8 cellular contexts compared by ENCODE assay signal in the genomic region with DNA sequence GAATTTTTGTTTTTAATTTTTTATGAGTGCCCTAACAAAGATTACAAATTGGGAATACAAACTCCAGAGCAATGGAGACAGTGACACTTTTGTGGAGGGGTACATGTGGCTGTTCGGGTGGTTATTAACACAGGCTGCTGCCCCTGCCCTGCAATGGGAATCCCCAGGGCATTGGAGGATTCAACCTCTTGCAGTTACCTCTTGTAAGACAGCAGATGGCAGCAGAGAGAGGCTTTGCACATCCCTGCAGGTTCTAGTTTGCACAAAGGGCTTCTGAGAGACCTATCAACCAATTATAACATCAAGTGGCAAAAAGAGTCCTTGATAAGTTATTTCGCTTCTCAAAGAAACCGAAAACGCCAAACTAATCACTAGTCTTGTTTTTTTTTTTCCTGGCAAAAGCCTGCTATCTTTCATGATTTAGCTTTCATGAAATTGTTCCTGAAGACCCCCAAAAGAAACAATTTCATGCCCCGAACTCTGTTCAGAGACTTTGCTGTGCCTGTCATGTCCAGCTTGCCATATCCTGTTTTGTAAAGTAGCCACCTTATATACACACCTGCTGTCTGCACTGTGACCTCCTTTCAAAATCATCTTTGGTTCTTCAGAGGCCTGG. TPM values are rescaled to one million over a fixed set of nuclear protein-coding genes. Genes with fewer than 3 reads are reported as not detected.
DNase-seq lines count a peak whose midpoint lies in the region; ATAC-seq, FAIRE-seq and TF ChIP-seq lines count a peak whose summit lies in the region.

No MANE protein-coding gene starts in this region.

- no peak overlapping the region for H3K4me3 Mint-ChIP-seq in activated CD4-positive, alpha-beta T cell treated with anti-CD3 and anti-CD28 coated beads for 36 hours

- no peaks in the 10 kb centered on the region for H3K9me2 ChIP-seq in SU-DHL-6 (replicated peaks; ENCODE audit: insufficient read depth, low read length)

- peaks cover 31% of the 10 kb centered on the region for H3K27me3 Mint-ChIP-seq in activated CD4-positive, alpha-beta T cell treated with anti-CD3 and anti-CD28 coated beads for 36 hours

- no peaks in the 10 kb centered on the region for H3K27me3 ChIP-seq in SU-DHL-6 (ENCODE audit: low read length)

- H3K27ac ChIP-seq in SU-DHL-6 (ENCODE audit: low read depth, low read length) (no peak overlapping the region), kidney (ENCODE audit: low read depth in 2 of 2, low read length in 2 of 2) (no peak overlapping the region)

- H3K4me1 Mint-ChIP-seq in activated CD4-positive, alpha-beta T cell treated with anti-CD3 and anti-CD28 coated beads for 36 hours: peaks cover 3% of the 10 kb centered on the region

- H3K4me3 ChIP-seq in SU-DHL-6 (ENCODE audit: insufficient read depth, low read length, poor library complexity, severe bottlenecking) (no peak overlapping the region), cardiac fibroblast (replicated peaks in 1 of 2; ENCODE audit: low read depth in 2 of 2, low read length in 2 of 2) (no peak overlapping the region), kidney (ENCODE audit: low read length in 2 of 2) (no peak overlapping the region)

- no peaks in the 10 kb centered on the region for H3K36me3 Mint-ChIP-seq in activated CD4-positive, alpha-beta T cell treated with anti-CD3 and anti-CD28 coated beads for 36 hours (ENCODE audit: low read depth)

- H3K36me3 ChIP-seq in SU-DHL-6 (ENCODE audit: low read length): no peaks in the 10 kb centered on the region
- H3K36me3 ChIP-seq in kidney (ENCODE audit: control insufficient read depth in 1 of 2, insufficient read depth in 2 of 2, low read length in 2 of 2): no peaks in the 10 kb centered on the region

- H2AFZ ChIP-seq in SU-DHL-6 (ENCODE audit: low read depth, low read length, severe bottlenecking): no peak overlapping the region

- H3F3A ChIP-seq in SU-DHL-6 (ENCODE audit: insufficient read depth): no peaks in the 10 kb centered on the region

- no peak overlapping the region for H3K4me2 ChIP-seq in SU-DHL-6 (ENCODE audit: low read depth, low read length, poor library complexity, severe bottlenecking)

- H3K79me2 ChIP-seq in SU-DHL-6 (ENCODE audit: insufficient read depth, low read length): no peaks in the 10 kb centered on the region

- H3K9me3 ChIP-seq in SU-DHL-6 (ENCODE audit: insufficient read depth, low read length) (no peaks in the 10 kb centered on the region), kidney (ENCODE audit: control insufficient read depth in 1 of 2, low read length in 2 of 2) (no peaks in the 10 kb centered on the region)

- peak; percentile 51 for TF ChIP-seq CTCF in SU-DHL-6 (IDR thresholded peaks at IDR 0.05; ENCODE audit: insufficient read depth, low read length, poor library complexity, severe bottlenecking)
- TF ChIP-seq CTCF in cardiac fibroblast (IDR thresholded peaks at IDR 0.05; ENCODE audit: low read depth, low read length): peak; percentile 90
- peak; percentile 79 for TF ChIP-seq CTCF in kidney (IDR thresholded peaks at IDR 0.05; ENCODE audit: borderline replicate concordance, extremely low read depth, insufficient read depth)

- POLR2A ChIA-PET in activated CD4-positive, alpha-beta T cell treated with anti-CD3 and anti-CD28 coated beads for 36 hours (lab: Charles Lee): no interaction called here
- POLR2A ChIA-PET in HEK293T (lab: Yijun Ruan, JAX): no interaction called here

- CTCF ChIA-PET in activated CD4-positive, alpha-beta T cell treated with anti-CD3 and anti-CD28 coated beads for 36 hours (lab: Charles Lee): interaction anchor here (0.6 to 3.2 kb wide), 21 partner anchors 9 to 529 kb away, joined by 3 to 31 read pairs (median 4); partner anchors contain the start of gene GJB2
- CTCF ChIA-PET in HEK293T (lab: Yijun Ruan, JAX): interaction anchor here (0.6 kb wide), 1 partner anchor 89 kb away, joined by 4 read pairs; no protein-coding TSS in a partner anchor

- H3K9me3 Mint-ChIP-seq in activated CD4-positive, alpha-beta T cell treated with anti-CD3 and anti-CD28 coated beads for 36 hours (ENCODE audit: low read depth): no peaks in the 10 kb centered on the region

- H3K27ac Mint-ChIP-seq in activated CD4-positive, alpha-beta T cell treated with anti-CD3 and anti-CD28 coated beads for 36 hours: no peak overlapping the region

- H4K20me1 ChIP-seq in SU-DHL-6 (ENCODE audit: low read depth, low read length): no peaks in the 10 kb centered on the region

- intact Hi-C loops in activated CD4-positive, alpha-beta T cell treated with anti-CD3 and anti-CD28 coated beads for 36 hours (cut with DNase I, micrococcal nuclease): loop anchor here (1.0 kb wide), 2 partner anchors 307 to 742 kb away; no protein-coding TSS in a partner anchor
- intact Hi-C loops in kidney (cut with DNase I): no loop called here

- peak; percentile 98 for ATAC-seq in activated CD4-positive, alpha-beta T cell treated with anti-CD3 and anti-CD28 coated beads for 36 hours

- peak; percentile 69 for FAIRE-seq in kidney (lab: Jason Lieb, UNC)

- peaks cover 0 to 2% of the 10 kb centered on the region in 2 donors for H3K4me1 ChIP-seq in kidney (ENCODE audit: control insufficient read depth in 1 of 2, insufficient read depth in 1 of 2, low read depth in 1 of 2, low read length in 2 of 2)

- no peak overlapping the region for H3K9ac ChIP-seq in SU-DHL-6 (ENCODE audit: low read length)
- H3K9ac ChIP-seq in kidney (ENCODE audit: low read length in 2 of 2): no peak overlapping the region

- peak; percentile 64 for DNase-seq in activated CD4-positive, alpha-beta T cell treated with anti-CD3 and anti-CD28 coated beads for 36 hours
- no peak for DNase-seq in activated CD4-positive, alpha-beta T cell treated with anti-CD3 and anti-CD28 coated beads for 1 hour
- DNase-seq in HEK293T (ENCODE audit: extremely low spot score) (peak; percentile 71), NCI-H146 (lab: John Stamatoyannopoulos, UW) (peak; percentile 48), cardiac fibroblast (ENCODE audit: low read depth in 2 of 2) (peak; percentile 82 to 84), kidney (no peak)
- DNase-seq in stimulated activated CD8-positive, alpha-beta memory T cell treated with anti-CD3 and anti-CD28 coated beads, Interleukin-4, amount 100 ng/mL, for 48 hours: peak; percentile 56

TF ChIP-seq in HEK293T, 16 proteins besides CTCF, POLR2A, EP300 and RAD21:
- no peak for TF ChIP-seq LEF1 (IDR thresholded peaks at IDR 0.05; ENCODE audit: borderline replicate concordance)
- no peak for TF ChIP-seq BHLHE40 (IDR thresholded peaks at IDR 0.05; ENCODE audit: borderline replicate concordance)
- no peak for TF ChIP-seq ZNF384 (IDR thresholded peaks at IDR 0.05)
- no peak for TF ChIP-seq ELF4 (IDR thresholded peaks at IDR 0.05)
- TF ChIP-seq, protein P1, sequence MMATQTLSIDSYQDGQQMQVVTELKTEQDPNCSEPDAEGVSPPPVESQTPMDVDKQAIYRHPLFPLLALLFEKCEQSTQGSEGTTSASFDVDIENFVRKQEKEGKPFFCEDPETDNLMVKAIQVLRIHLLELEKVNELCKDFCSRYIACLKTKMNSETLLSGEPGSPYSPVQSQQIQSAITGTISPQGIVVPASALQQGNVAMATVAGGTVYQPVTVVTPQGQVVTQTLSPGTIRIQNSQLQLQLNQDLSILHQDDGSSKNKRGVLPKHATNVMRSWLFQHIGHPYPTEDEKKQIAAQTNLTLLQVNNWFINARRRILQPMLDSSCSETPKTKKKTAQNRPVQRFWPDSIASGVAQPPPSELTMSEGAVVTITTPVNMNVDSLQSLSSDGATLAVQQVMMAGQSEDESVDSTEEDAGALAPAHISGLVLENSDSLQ (IDR thresholded peaks at IDR 0.05): no peak
- no peak for TF ChIP-seq NFRKB (IDR thresholded peaks at IDR 0.05)
- TF ChIP-seq CTBP1 (IDR thresholded peaks at IDR 0.05; ENCODE audit: borderline replicate concordance): no peak
- TF ChIP-seq L3MBTL2 (conservative IDR thresholded peaks at IDR 0.05): no peak
- no peak for TF ChIP-seq SP1 (IDR thresholded peaks at IDR 0.05)
- TF ChIP-seq SUZ12 (IDR thresholded peaks at IDR 0.05): no peak
- no peak for TF ChIP-seq HDGF (IDR thresholded peaks at IDR 0.05; ENCODE audit: borderline replicate concordance)
- no peak for TF ChIP-seq TARDBP (IDR thresholded peaks at IDR 0.05)
TF ChIP-seq in HEK293T: peak in this region for 0.

RNA-seq across cellular contexts. Expression of gene GJB2, which starts 10.4 kb away (rescaled TPM):
- 1 to 10 TPM; 9.0 to 9.9 TPM for total RNA-seq in activated CD4-positive, alpha-beta T cell treated with anti-CD3 and anti-CD28 coated beads for 36 hours
- total RNA-seq in kidney: 5.0 TPM
- 13.1 TPM for polyA plus RNA-seq in kidney (ENCODE audit: insufficient read depth, low read depth, low replicate concordance)

RNA-seq across cellular contexts. Expression of gene GJA3, which starts 21.5 kb away (rescaled TPM):
- under 1 TPM; 0.26 to 0.32 TPM for total RNA-seq in activated CD4-positive, alpha-beta T cell treated with anti-CD3 and anti-CD28 coated beads for 36 hours
- 0.16 TPM for total RNA-seq in kidney
- 1.1 TPM for polyA plus RNA-seq in kidney (ENCODE audit: insufficient read depth, low read depth, low replicate concordance)

RNA-seq across cellular contexts. Expression of gene GJB6, which starts 49.8 kb away (rescaled TPM):
- 1 to 10 TPM; 2.7 to 2.9 TPM for total RNA-seq in activated CD4-positive, alpha-beta T cell treated with anti-CD3 and anti-CD28 coated beads for 36 hours
- not detected for total RNA-seq in kidney
- not detected for polyA plus RNA-seq in kidney (ENCODE audit: insufficient read depth, low read depth, low replicate concordance)

Comparison
In these comparisons a context has a peak if more than half of its experiments do, and no peak if none do; other contexts are left out.
1. DNase-seq: peak in activated CD4-positive, alpha-beta T cell treated with anti-CD3 and anti-CD28 coated beads for 36 hours (single experiment), HEK293T (single experiment), NCI-H146 (single experiment), cardiac fibroblast (2 of 2) and stimulated activated CD8-positive, alpha-beta memory T cell treated with anti-CD3 and anti-CD28 coated beads, Interleukin-4, amount 100 ng/mL, for 48 hours (single experiment); none in activated CD4-positive, alpha-beta T cell treated with anti-CD3 and anti-CD28 coated beads for 1 hour (single experiment) and kidney (single experiment).
2. Peak in every context shown above with its lines, with median percentiles within 50 percentile points of each other: CTCF ChIP-seq.